23 cellular contexts compared by ENCODE assay signal in the genomic region with DNA sequence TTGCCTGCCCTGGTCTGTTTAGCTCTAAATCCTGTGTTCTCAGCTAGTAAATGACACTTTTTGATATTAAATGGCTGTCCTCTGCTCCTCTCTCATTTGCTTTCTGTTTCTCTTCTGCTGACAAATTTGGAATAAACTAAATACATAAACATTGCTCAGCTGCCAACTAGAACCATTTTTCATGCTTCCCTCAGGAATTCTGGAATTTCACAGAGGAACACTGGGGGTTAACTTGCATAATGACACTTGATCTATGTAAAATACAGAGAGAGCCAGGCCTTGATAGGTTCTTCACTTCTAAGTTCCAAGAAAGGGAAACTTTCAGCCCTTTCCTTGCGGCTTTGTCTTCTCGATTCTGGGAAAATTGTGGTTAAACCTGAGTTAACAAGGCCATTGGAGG.
DNase-seq lines count a peak whose midpoint lies in the region; ATAC-seq and TF ChIP-seq lines count a peak whose summit lies in the region.
"Had no signal": no experiment of that assay in that cellular context is flagged by ENCODE, and none has a peak within 500 bp of the region (broad histone marks: within the 10 kb centered on the region; RNA-seq: fewer than 3 reads in every experiment).

No MANE protein-coding gene starts in this region.

- H3K4me1 ChIP-seq in GM23338 (ENCODE audit: insufficient read depth): no peaks in the 10 kb centered on the region
- H3K4me1 ChIP-seq in adipocyte (ENCODE audit: control insufficient read depth, insufficient read depth, low read length): peaks cover 24% of the 10 kb centered on the region
- H3K4me1 ChIP-seq in osteoblast (ENCODE audit: insufficient read depth, low read length): peaks cover 17% of the 10 kb centered on the region

- H3K9me3 Mint-ChIP-seq in GM23338: no peaks in the 10 kb centered on the region
- peaks cover 0 to 11% of the 10 kb centered on the region in 2 donors for H3K9me3 Mint-ChIP-seq in stimulated activated naive B cell treated with anti-CD40 and anti-IgM and Interleukin-4, amounts not matched to agents 10 μg/mL and 1 μg/mL and 100 μg/mL, for 72 hours

- no peaks in the 10 kb centered on the region for H3K36me3 Mint-ChIP-seq in GM23338 (ENCODE audit: low read depth)
- no peaks in the 10 kb centered on the region for H3K36me3 Mint-ChIP-seq in stimulated activated naive B cell treated with anti-CD40 and anti-IgM and Interleukin-4, amounts not matched to agents 10 μg/mL and 1 μg/mL and 100 μg/mL, for 72 hours
- H3K36me3 Mint-ChIP-seq: brain; CD4-positive, alpha-beta memory T cell had no signal

- no peak overlapping the region for H3K9ac ChIP-seq in adipocyte (ENCODE audit: low read length)
- H3K9ac ChIP-seq: SK-N-SH had no signal

- ATAC-seq in GM23338 (no peak), GM18520 (IDR thresholded peaks at IDR 0.05; ENCODE audit: unreplicated experiment) (no peak)
- no peak for ATAC-seq in stimulated activated naive B cell treated with anti-CD40 and anti-IgM and Interleukin-4, amounts not matched to agents 10 μg/mL and 1 μg/mL and 100 μg/mL, for 72 hours (replicated peaks)
- ATAC-seq: activated naive CD8-positive, alpha-beta T cell treated with anti-CD3 and anti-CD28 coated beads, Interleukin-2, amount 50 U/mL, for 24 hours; K562; stimulated activated naive CD8-positive, alpha-beta T cell treated with anti-CD3 and anti-CD28 coated beads, Interleukin-15, amount 100 ng/mL, for 72 hours had no signal

- H3K79me2 ChIP-seq in GM23338 (replicated peaks; ENCODE audit: insufficient read depth) (no peaks in the 10 kb centered on the region), osteoblast (ENCODE audit: insufficient read depth, low read length) (no peaks in the 10 kb centered on the region)

- no peaks in the 10 kb centered on the region for H3F3A ChIP-seq in GM23338 (replicated peaks; ENCODE audit: low read depth)

- TF ChIP-seq CTCF in GM23338 (conservative IDR thresholded peaks at IDR 0.05; ENCODE audit: low read depth in 2 of 2) (no peak), fibroblast of mammary gland (conservative IDR thresholded peaks at IDR 0.05; ENCODE audit: control insufficient read depth, insufficient read depth, low read depth, low read length) (no peak), osteoblast (IDR thresholded peaks at IDR 0.05; ENCODE audit: extremely low read depth, low read depth, low read length) (no peak)

- H3K9me3 ChIP-seq in adipocyte (ENCODE audit: control insufficient read depth, low read length) (peaks cover 9% of the 10 kb centered on the region), osteoblast (ENCODE audit: low read depth, low read length) (no peaks in the 10 kb centered on the region)
- H3K9me3 ChIP-seq: SK-N-SH, tibial nerve had no signal

- H2AFZ ChIP-seq in GM23338 (no peak overlapping the region), osteoblast (ENCODE audit: low read length) (no peak overlapping the region)

- no peaks in the 10 kb centered on the region for H3K27me3 Mint-ChIP-seq in GM23338 (ENCODE audit: insufficient read depth, low read depth, poor library complexity)
- H3K27me3 Mint-ChIP-seq in stimulated activated naive B cell treated with anti-CD40 and anti-IgM and Interleukin-4, amounts not matched to agents 10 μg/mL and 1 μg/mL and 100 μg/mL, for 72 hours: no peaks in the 10 kb centered on the region
- H3K27me3 Mint-ChIP-seq: activated naive CD8-positive, alpha-beta T cell treated with anti-CD3 and anti-CD28 coated beads, Interleukin-2, amount 50 U/mL, for 24 hours; B cell; brain; CD4-positive, alpha-beta memory T cell; stimulated activated naive CD8-positive, alpha-beta T cell treated with anti-CD3 and anti-CD28 coated beads, Interleukin-15, amount 100 ng/mL, for 72 hours had no signal

- H3K27ac ChIP-seq in GM23338 (ENCODE audit: low read depth): no peak overlapping the region
- H3K27ac ChIP-seq in osteoblast (ENCODE audit: low read depth, low read length): no peak overlapping the region

- H3K4me2 ChIP-seq in GM23338 (no peak overlapping the region), osteoblast (ENCODE audit: insufficient read depth, low read length) (no peak overlapping the region)
- H3K4me2 ChIP-seq: SK-N-SH had no signal

- no peaks in the 10 kb centered on the region for H3K36me3 ChIP-seq in GM23338 (ENCODE audit: insufficient read depth)
- H3K36me3 ChIP-seq in adipocyte (ENCODE audit: control insufficient read depth, insufficient read depth, low read length, severe bottlenecking): no peaks in the 10 kb centered on the region
- H3K36me3 ChIP-seq in osteoblast (ENCODE audit: insufficient read depth, low read length): no peaks in the 10 kb centered on the region
- H3K36me3 ChIP-seq: tibial nerve had no signal

- no peak overlapping the region for H3K4me3 Mint-ChIP-seq in GM23338
- no peak overlapping the region for H3K4me3 Mint-ChIP-seq in stimulated activated naive B cell treated with anti-CD40 and anti-IgM and Interleukin-4, amounts not matched to agents 10 μg/mL and 1 μg/mL and 100 μg/mL, for 72 hours
- H3K4me3 Mint-ChIP-seq: activated naive CD8-positive, alpha-beta T cell treated with anti-CD3 and anti-CD28 coated beads, Interleukin-2, amount 50 U/mL, for 24 hours; B cell; brain; CD4-positive, alpha-beta memory T cell; stimulated activated naive CD8-positive, alpha-beta T cell treated with anti-CD3 and anti-CD28 coated beads, Interleukin-15, amount 100 ng/mL, for 72 hours had no signal

- H3K4me3 ChIP-seq in GM23338: no peak overlapping the region
- no peak overlapping the region for H3K4me3 ChIP-seq in adipocyte (ENCODE audit: low read length)
- H3K4me3 ChIP-seq in fibroblast of mammary gland (ENCODE audit: control insufficient read depth, low read depth, low read length): no peak overlapping the region
- H3K4me3 ChIP-seq in skeletal muscle cell (ENCODE audit: low read depth, low read length): no peak overlapping the region
- H3K4me3 ChIP-seq in osteoblast (ENCODE audit: insufficient read depth, low read length): no peak overlapping the region
- H3K4me3 ChIP-seq: K562, tibial nerve had no signal

- no peaks in the 10 kb centered on the region for H4K20me1 ChIP-seq in GM23338 (replicated peaks; ENCODE audit: insufficient read depth)
- H4K20me1 ChIP-seq in osteoblast (ENCODE audit: insufficient read depth, low read length): no peaks in the 10 kb centered on the region

- DNase-seq in GM23338 (ENCODE audit: low spot score) (peak; percentile 3), adipocyte (ENCODE audit: low read depth) (peak; percentile 44), fibroblast of mammary gland (ENCODE audit: low read depth) (peak; percentile 48), skeletal muscle cell (ENCODE audit: low read depth) (peak; percentile 56), osteoblast (ENCODE audit: insufficient read length, low spot score, missing footprints) (no peak)
- no peak for DNase-seq in stimulated activated naive B cell treated with anti-CD40 and anti-IgM and Interleukin-4, amounts not matched to agents 10 μg/mL and 1 μg/mL and 100 μg/mL, for 72 hours
- DNase-seq in activated CD8-positive, alpha-beta memory T cell treated with anti-CD3 and anti-CD28 coated beads for 24 hours: no peak
- DNase-seq: activated naive CD4-positive, alpha-beta T cell; activated naive CD8-positive, alpha-beta T cell treated with anti-CD3 and anti-CD28 coated beads, Interleukin-2, amount 50 U/mL, for 24 hours; CD4-positive, alpha-beta memory T cell; H7; NCI-H1092 treated with DMSO at 0.1 percent for 48 hours; NCI-H187 treated with DMSO at 0.1 percent for 48 hours; NCI-H510A treated with DMSO at 0.1 percent for 48 hours; occipital lobe; SK-N-SH; stimulated activated CD4-positive, alpha-beta T cell treated with anti-CD3 and anti-CD28 coated beads, Interleukin-1b, Interleukin-23, amount 100 ng/mL, for 48 hours; stimulated activated naive CD8-positive, alpha-beta T cell treated with anti-CD3 and anti-CD28 coated beads, Interleukin-15, amount 100 ng/mL, for 72 hours had no signal

- no peak overlapping the region for H3K27ac Mint-ChIP-seq in GM23338
- no peak overlapping the region for H3K27ac Mint-ChIP-seq in stimulated activated naive B cell treated with anti-CD40 and anti-IgM and Interleukin-4, amounts not matched to agents 10 μg/mL and 1 μg/mL and 100 μg/mL, for 72 hours
- H3K27ac Mint-ChIP-seq: activated naive CD8-positive, alpha-beta T cell treated with anti-CD3 and anti-CD28 coated beads, Interleukin-2, amount 50 U/mL, for 24 hours; B cell; CD4-positive, alpha-beta memory T cell; stimulated activated naive CD8-positive, alpha-beta T cell treated with anti-CD3 and anti-CD28 coated beads, Interleukin-15, amount 100 ng/mL, for 72 hours had no signal

- H3K27me3 ChIP-seq in GM23338 (ENCODE audit: insufficient read depth) (no peaks in the 10 kb centered on the region), adipocyte (replicated peaks; ENCODE audit: control insufficient read depth, insufficient read depth, low read length) (no peaks in the 10 kb centered on the region), osteoblast (ENCODE audit: insufficient read depth, low read length) (no peaks in the 10 kb centered on the region)
- H3K27me3 ChIP-seq: tibial nerve had no signal

- peaks cover 14% of the 10 kb centered on the region; the same call in 1 of the 2 replicates for H3K9me2 ChIP-seq in GM23338 (ENCODE audit: insufficient read depth)
- H3K9me2 ChIP-seq: SK-N-SH had no signal

- peaks cover 6% of the 10 kb centered on the region for H3K4me1 Mint-ChIP-seq in GM23338
- H3K4me1 Mint-ChIP-seq in stimulated activated naive B cell treated with anti-CD40 and anti-IgM and Interleukin-4, amounts not matched to agents 10 μg/mL and 1 μg/mL and 100 μg/mL, for 72 hours: no peaks in the 10 kb centered on the region
- H3K4me1 Mint-ChIP-seq: activated naive CD8-positive, alpha-beta T cell treated with anti-CD3 and anti-CD28 coated beads, Interleukin-2, amount 50 U/mL, for 24 hours; B cell; CD4-positive, alpha-beta memory T cell; stimulated activated naive CD8-positive, alpha-beta T cell treated with anti-CD3 and anti-CD28 coated beads, Interleukin-15, amount 100 ng/mL, for 72 hours had no signal

TF ChIP-seq in GM23338, 12 proteins besides CTCF, POLR2A, EP300 and RAD21 (continues in another document):
- TF ChIP-seq STAT1 (IDR thresholded peaks at IDR 0.05; ENCODE audit: unreplicated experiment) (no peak), ZNF331 (CRISPR knock-in tag; IDR thresholded peaks at IDR 0.05; ENCODE audit: low read depth) (no peak), EZH2 (IDR thresholded peaks at IDR 0.05; ENCODE audit: low read depth, unreplicated experiment) (no peak)

Comparison
In these comparisons a context has a peak if more than half of its experiments do, and no peak if none do; other contexts are left out.
1. DNase-seq: peak in GM23338 (single experiment), adipocyte (single experiment), fibroblast of mammary gland (single experiment) and skeletal muscle cell (single experiment); none in osteoblast (single experiment), stimulated activated naive B cell treated with anti-CD40 and anti-IgM and Interleukin-4, amounts not matched to agents 10 μg/mL and 1 μg/mL and 100 μg/mL, for 72 hours (single experiment) and activated CD8-positive, alpha-beta memory T cell treated with anti-CD3 and anti-CD28 coated beads for 24 hours (single experiment).